ENCODE assay signal across 8 cellular contexts in the genomic region with DNA sequence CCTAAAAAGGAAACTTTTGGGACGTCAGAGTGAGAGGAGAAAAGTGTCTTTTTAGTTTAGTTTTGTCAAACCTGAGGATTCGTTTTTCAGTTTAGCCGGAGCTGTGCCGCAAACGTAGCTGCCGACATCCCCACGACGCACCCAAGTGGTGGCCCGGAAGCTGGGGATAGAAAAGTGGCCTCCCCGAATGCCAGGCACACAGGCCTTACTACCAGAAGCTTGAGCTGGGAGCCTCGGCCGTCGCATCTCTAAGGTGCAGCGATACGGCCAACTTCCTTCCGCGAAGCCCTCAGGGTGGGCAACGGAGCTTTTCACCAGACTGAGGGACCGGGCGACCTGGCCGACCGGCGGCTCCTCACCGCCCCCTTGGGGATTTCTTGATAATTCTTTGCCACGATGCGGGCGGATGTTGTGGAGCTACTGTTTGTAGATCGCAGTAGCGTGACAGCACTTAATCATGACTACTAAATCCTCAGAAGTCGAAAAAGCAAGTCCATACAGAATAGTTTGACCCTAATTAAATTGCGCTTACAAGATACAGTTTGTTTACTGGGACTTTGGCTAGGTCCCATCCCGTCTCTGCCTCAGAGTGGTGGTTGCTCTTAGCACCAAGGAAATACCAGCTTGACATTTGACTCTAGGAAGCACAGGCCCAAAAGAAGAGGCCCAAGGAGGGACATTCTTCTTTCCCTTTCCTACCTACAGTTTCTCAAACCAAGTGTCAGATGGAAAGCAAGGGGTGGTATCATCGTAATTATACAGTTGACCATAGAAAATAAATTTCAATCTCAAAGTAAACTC. TPM values are rescaled to one million over a fixed set of nuclear protein-coding genes. Genes with fewer than 3 reads are reported as not detected.
A peak's percentile ranks its signal among the peaks of the same experiment; 100 is the strongest.
DNase-seq lines count a peak whose midpoint lies in the region; ATAC-seq and TF ChIP-seq lines count a peak whose summit lies in the region.

No MANE protein-coding gene starts in this region.

- CTCF ChIA-PET in activated naive CD4-positive, alpha-beta T cell treated with anti-CD3 and anti-CD28 coated beads, Interleukin-2, amount 10 ng/mL, durations not matched to agents 7 days and 5 days (lab: Charles Lee) = interaction anchor here (0.6 to 2.2 kb wide), 23 partner anchors 15 to 443 kb away, joined by 3 to 19 read pairs (median 4); a partner anchor contains a TSS

- H3K27ac Mint-ChIP-seq in activated naive CD4-positive, alpha-beta T cell treated with anti-CD3 and anti-CD28 coated beads, Interleukin-2, amount 10 ng/mL, durations not matched to agents 7 days and 5 days = peak overlapping the region; percentile 99

- peaks cover 27% of the 10 kb centered on the region for H3K36me3 Mint-ChIP-seq in activated naive CD4-positive, alpha-beta T cell treated with anti-CD3 and anti-CD28 coated beads, Interleukin-2, amount 10 ng/mL, durations not matched to agents 7 days and 5 days

- H3K4me1 Mint-ChIP-seq in activated naive CD4-positive, alpha-beta T cell treated with anti-CD3 and anti-CD28 coated beads, Interleukin-2, amount 10 ng/mL, durations not matched to agents 7 days and 5 days = peaks cover 46% of the 10 kb centered on the region

- H3K27ac ChIP-seq in substantia nigra (ENCODE audit: low read depth, low read length, poor library complexity, severe bottlenecking) = peak overlapping the region; percentile 90

- TF ChIP-seq CTCF in GM06990 (IDR thresholded peaks at IDR 0.05; ENCODE audit: insufficient read depth, low read length, poor library complexity, severe bottlenecking) = peak; percentile 75

- H3K9me3 Mint-ChIP-seq in activated naive CD4-positive, alpha-beta T cell treated with anti-CD3 and anti-CD28 coated beads, Interleukin-2, amount 10 ng/mL, durations not matched to agents 7 days and 5 days = no peaks in the 10 kb centered on the region

- H3K36me3 ChIP-seq in GM06990 (ENCODE audit: control insufficient read depth, insufficient read depth, low read length) = no peaks in the 10 kb centered on the region; the same call in 1 of the 2 replicates

- H3K27me3 ChIP-seq in GM06990 (replicated peaks; ENCODE audit: control insufficient read depth, insufficient read depth, low read length) = no peaks in the 10 kb centered on the region

- DNase-seq in GM06990 (ENCODE audit: extremely low read depth, insufficient read length) = peak; percentile 89
- peak; percentile 95 for DNase-seq in NAMALWA (ENCODE audit: low spot score)
- peak; percentile 93 for DNase-seq in SK-MEL-5 (ENCODE audit: low read depth, low spot score)
- peak; percentile 91 for DNase-seq in activated naive CD4-positive, alpha-beta T cell treated with anti-CD3 and anti-CD28 coated beads, Interleukin-2, amount 10 ng/mL, durations not matched to agents 7 days and 5 days
- DNase-seq in globus pallidus (ENCODE audit: low spot score) = peak; percentile 87
- peak; percentile 40 for DNase-seq in non-pigmented ciliary epithelial cell (ENCODE audit: low read depth)
- DNase-seq in substantia nigra (lab: John Stamatoyannopoulos, UW) = peak; percentile 21 to 97 (median 79)

- in situ Hi-C loops in SK-MEL-5 (cut with HindIII; ENCODE audit: low pct_unique_long_range_greater_than_20kb, low sequenced_read_pairs) = loop anchor here (10.0 kb wide), 1 partner anchor 71 kb away; a partner anchor contains a TSS

- peak overlapping the region; percentile 94 for H3K4me3 ChIP-seq in GM06990 (replicated peaks; ENCODE audit: low read depth, low read length)

- peak; percentile 71 for ATAC-seq in HG02588 (IDR thresholded peaks at IDR 0.05; ENCODE audit: unreplicated experiment)

- peak overlapping the region; percentile 92 for H3K4me3 Mint-ChIP-seq in activated naive CD4-positive, alpha-beta T cell treated with anti-CD3 and anti-CD28 coated beads, Interleukin-2, amount 10 ng/mL, durations not matched to agents 7 days and 5 days

- H3K27me3 Mint-ChIP-seq in activated naive CD4-positive, alpha-beta T cell treated with anti-CD3 and anti-CD28 coated beads, Interleukin-2, amount 10 ng/mL, durations not matched to agents 7 days and 5 days = peaks cover 3% of the 10 kb centered on the region

RNA-seq across cellular contexts. Expression of a gene that starts 0.6 kb away (rescaled TPM):
- 43.4 and 45.9 TPM in 2 replicates for total RNA-seq in SK-MEL-5 (2014; rRNA removed; shearing (Covaris generic))
- polyA plus RNA-seq in SK-MEL-5 (2015; cell fraction: cytosol; rRNA removed) = 25.8 and 28.8 TPM in 2 replicates
- polyA plus RNA-seq in SK-MEL-5 (2015; cell fraction: nucleus; rRNA removed) = 61.4 and 80.5 TPM in 2 replicates

RNA-seq across cellular contexts. Expression of a gene that starts 30.7 kb away (rescaled TPM):
- total RNA-seq in SK-MEL-5 (2014; rRNA removed; shearing (Covaris generic)) = 13.9 and 14.5 TPM in 2 replicates
- 9.9 and 14.1 TPM in 2 replicates for polyA plus RNA-seq in SK-MEL-5 (2015; cell fraction: cytosol; rRNA removed)
- polyA plus RNA-seq in SK-MEL-5 (2015; cell fraction: nucleus; rRNA removed) = 30.9 and 46.1 TPM in 2 replicates

Comparison
In these comparisons a context has a peak if more than half of its experiments do, and no peak if none do; other contexts are left out.
1. Peak in every context shown above with its lines: DNase-seq, ATAC-seq, H3K4me3 ChIP-seq and H3K27ac ChIP-seq.
2. DNase-seq: peak in every context shown above with its lines; median percentile 95 in NAMALWA; 93 in SK-MEL-5; 91 in activated naive CD4-positive, alpha-beta T cell treated with anti-CD3 and anti-CD28 coated beads, Interleukin-2, amount 10 ng/mL, durations not matched to agents 7 days and 5 days; 89 in GM06990; 87 in globus pallidus; 79 in substantia nigra; 40 in non-pigmented ciliary epithelial cell.